In the genomic region with DNA sequence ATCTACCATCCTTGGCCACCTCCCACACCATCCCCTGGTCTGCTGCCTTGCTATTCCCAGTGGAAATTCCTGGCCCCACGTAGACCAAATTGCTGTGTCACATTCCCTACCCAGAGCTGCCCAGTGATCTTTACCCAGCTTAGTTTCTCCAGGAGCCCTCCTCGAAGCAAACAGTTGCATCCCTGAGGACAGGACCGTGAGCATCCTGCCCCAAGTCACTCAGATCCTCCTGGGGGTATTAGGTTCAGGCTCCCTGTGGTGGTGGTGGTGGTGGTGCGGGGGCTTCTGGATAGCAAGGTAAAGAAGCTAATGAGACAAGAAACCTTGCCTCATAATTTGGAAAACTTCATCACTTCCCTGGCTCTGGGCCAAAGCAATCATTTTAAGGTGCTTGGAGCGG, we compare ENCODE assay signal across 22 cellular contexts. TPM values are rescaled to one million over a fixed set of nuclear protein-coding genes. Genes with fewer than 3 reads are reported as not detected.
DNase-seq lines count a peak whose midpoint lies in the region; ATAC-seq, FAIRE-seq and TF ChIP-seq lines count a peak whose summit lies in the region.
"Had no signal": no experiment of that assay in that cellular context is flagged by ENCODE, and none has a peak within 500 bp of the region (broad histone marks: within the 10 kb centered on the region; RNA-seq: fewer than 3 reads in every experiment).

No MANE protein-coding gene starts in this region.

- H3K27me3 ChIP-seq in BLaER1 treated with 17β-estradiol and CSF1 and Interleukin-3, amounts not matched to agents 10 nM and 100 nM: no peaks in the 10 kb centered on the region
- H3K27me3 ChIP-seq in neural progenitor cell (no peaks in the 10 kb centered on the region), heart right ventricle (no peaks in the 10 kb centered on the region)
- H3K27me3 ChIP-seq: BE2C had no signal

- H3K9me3 ChIP-seq in BLaER1 treated with 17β-estradiol and CSF1 and Interleukin-3, amounts not matched to agents 10 nM and 100 nM (replicated peaks in 1 of 11): no peaks in the 10 kb centered on the region
- H3K9me3 ChIP-seq in T-helper 17 cell (ENCODE audit: control insufficient read depth, low read length, poor library complexity, severe bottlenecking) (no peaks in the 10 kb centered on the region), neural progenitor cell (ENCODE audit: low read depth) (no peaks in the 10 kb centered on the region), heart right ventricle (no peaks in the 10 kb centered on the region), kidney (ENCODE audit: control insufficient read depth in 1 of 2, low read length in 2 of 2) (no peaks in the 10 kb centered on the region)
- H3K9me3 ChIP-seq: A549, BE2C, Caco-2 had no signal

- no peak for FAIRE-seq in kidney (lab: Jason Lieb, UNC)
- FAIRE-seq: A549, GM12878, H1 had no signal

- H4K20me1 ChIP-seq in BLaER1 treated with 17β-estradiol and CSF1 and Interleukin-3, amounts not matched to agents 10 nM and 100 nM: no peaks in the 10 kb centered on the region
- no peaks in the 10 kb centered on the region for H4K20me1 ChIP-seq in neural progenitor cell (ENCODE audit: low read depth)

- H3K4me3 ChIP-seq in BLaER1 treated with 17β-estradiol and CSF1 and Interleukin-3, amounts not matched to agents 10 nM and 100 nM: no peak overlapping the region
- H3K4me3 ChIP-seq in neural progenitor cell (no peak overlapping the region), heart right ventricle (no peak overlapping the region), kidney (ENCODE audit: low read length in 2 of 2) (no peak overlapping the region)
- H3K4me3 ChIP-seq: A549, GM12878 had no signal

- intact Hi-C loops in heart right ventricle (cut with DNase I) (no loop called here), kidney (cut with DNase I) (no loop called here)

- peaks cover 3% of the 10 kb centered on the region for H3K4me1 Mint-ChIP-seq in T-helper 17 cell
- no peaks in the 10 kb centered on the region for H3K4me1 Mint-ChIP-seq in neural progenitor cell
- H3K4me1 Mint-ChIP-seq: CD4-positive, CD25-positive, alpha-beta regulatory T cell had no signal

- DNase-seq in T-helper 17 cell (no peak), neural progenitor cell (ENCODE audit: low spot score) (no peak), heart right ventricle (no peak), kidney (no peak)
- DNase-seq: 8988T; ACHN; AML-193; BE2C; Caco-2; CD4-positive, CD25-positive, alpha-beta regulatory T cell; CD8-positive, alpha-beta T cell; DMS153; EL; GDM1; H7; HCEC 1CT had no signal

- WGBS in heart right ventricle, 2 donors: 75% methylated on average over 5 of the region's 5 CpGs

- no peak for TF ChIP-seq CTCF in neural progenitor cell (IDR thresholded peaks at IDR 0.05)
- no peak for TF ChIP-seq CTCF in heart right ventricle (IDR thresholded peaks at IDR 0.05)
- TF ChIP-seq CTCF in kidney (IDR thresholded peaks at IDR 0.05; ENCODE audit: borderline replicate concordance, extremely low read depth, insufficient read depth): no peak

- no peaks in the 10 kb centered on the region for H3K9me3 Mint-ChIP-seq in neural progenitor cell
- H3K9me3 Mint-ChIP-seq: CD4-positive, CD25-positive, alpha-beta regulatory T cell; CD8-positive, alpha-beta T cell had no signal

- ATAC-seq in T-helper 17 cell: no peak
- ATAC-seq in heart right ventricle: no peak
- no peak for ATAC-seq in HG02571 (IDR thresholded peaks at IDR 0.05; ENCODE audit: unreplicated experiment)
- ATAC-seq: A549; CD8-positive, alpha-beta T cell; GM12878 had no signal

- no peak overlapping the region for H3K9ac ChIP-seq in BLaER1 treated with 17β-estradiol and CSF1 and Interleukin-3, amounts not matched to agents 10 nM and 100 nM
- H3K9ac ChIP-seq in neural progenitor cell (no peak overlapping the region), kidney (ENCODE audit: low read length in 2 of 2) (no peak overlapping the region)

- no peaks in the 10 kb centered on the region for H3K36me3 ChIP-seq in BLaER1 treated with 17β-estradiol and CSF1 and Interleukin-3, amounts not matched to agents 10 nM and 100 nM
- no peaks in the 10 kb centered on the region for H3K36me3 ChIP-seq in neural progenitor cell
- no peaks in the 10 kb centered on the region for H3K36me3 ChIP-seq in heart right ventricle
- no peaks in the 10 kb centered on the region for H3K36me3 ChIP-seq in kidney (ENCODE audit: control insufficient read depth in 1 of 2, insufficient read depth in 2 of 2, low read length in 2 of 2)
- H3K36me3 ChIP-seq: BE2C had no signal

- H3K27ac ChIP-seq in BLaER1 treated with 17β-estradiol and CSF1 and Interleukin-3, amounts not matched to agents 10 nM and 100 nM: no peak overlapping the region
- H3K27ac ChIP-seq in neural progenitor cell: no peak overlapping the region
- no peak overlapping the region for H3K27ac ChIP-seq in heart right ventricle
- no peak overlapping the region for H3K27ac ChIP-seq in kidney (ENCODE audit: low read depth in 2 of 2, low read length in 2 of 2)
- H3K27ac ChIP-seq: A549, C4-2B had no signal

- no peak overlapping the region for H3K4me3 Mint-ChIP-seq in T-helper 17 cell
- no peak overlapping the region for H3K4me3 Mint-ChIP-seq in neural progenitor cell
- H3K4me3 Mint-ChIP-seq: CD4-positive, CD25-positive, alpha-beta regulatory T cell; CD8-positive, alpha-beta T cell had no signal

- peak overlapping the region in 7 of 11 experiments; percentile 28 to 48 (median 31); a peak in 13 of 22 replicates for H3K4me2 ChIP-seq in BLaER1 treated with 17β-estradiol and CSF1 and Interleukin-3, amounts not matched to agents 10 nM and 100 nM
- H3K4me2 ChIP-seq in neural progenitor cell: no peak overlapping the region
- H3K4me2 ChIP-seq: A549 had no signal

- no peaks in the 10 kb centered on the region for H3K79me2 ChIP-seq in neural progenitor cell (ENCODE audit: low read depth)

- H3K36me3 Mint-ChIP-seq in T-helper 17 cell (ENCODE audit: low read depth) (peaks cover 2% of the 10 kb centered on the region), neural progenitor cell (no peaks in the 10 kb centered on the region)
- H3K36me3 Mint-ChIP-seq: CD4-positive, CD25-positive, alpha-beta regulatory T cell; CD8-positive, alpha-beta T cell had no signal

- H3F3A ChIP-seq in neural progenitor cell (ENCODE audit: low read depth): no peaks in the 10 kb centered on the region

- no peak overlapping the region for H2AFZ ChIP-seq in neural progenitor cell (replicated peaks)

- H3K27ac Mint-ChIP-seq in T-helper 17 cell: peak overlapping the region; percentile 2
- H3K27ac Mint-ChIP-seq in neural progenitor cell: peak overlapping the region; percentile 64
- H3K27ac Mint-ChIP-seq: CD4-positive, CD25-positive, alpha-beta regulatory T cell; CD8-positive, alpha-beta T cell had no signal

- peaks cover 0 to 14% (median 7%) of the 10 kb centered on the region in 10 experiments; a peak in 13 of 20 replicates for H3K4me1 ChIP-seq in BLaER1 treated with 17β-estradiol and CSF1 and Interleukin-3, amounts not matched to agents 10 nM and 100 nM
- no peaks in the 10 kb centered on the region for H3K4me1 ChIP-seq in neural progenitor cell
- H3K4me1 ChIP-seq in heart right ventricle: no peaks in the 10 kb centered on the region
- no peaks in the 10 kb centered on the region for H3K4me1 ChIP-seq in kidney (ENCODE audit: control insufficient read depth in 1 of 2, insufficient read depth in 1 of 2, low read depth in 1 of 2, low read length in 2 of 2)
- H3K4me1 ChIP-seq: A549, BE2C, Caco-2 had no signal

- H3K27me3 Mint-ChIP-seq in T-helper 17 cell (peaks cover 33% of the 10 kb centered on the region), neural progenitor cell (ENCODE audit: insufficient read depth, low read depth) (no peaks in the 10 kb centered on the region)

RNA-seq across cellular contexts. Expression of gene RBM15, which starts 58.4 kb away (rescaled TPM):
- total RNA-seq in T-helper 17 cell (10 to 100 TPM; 40.5 to 45.2 TPM), neural progenitor cell (ENCODE audit: low replicate concordance) (66.9 and 83.7 TPM in 2 replicates), heart right ventricle (10 to 100 TPM; 15.4 to 22.3 (median 19.4) TPM), kidney (27.8 TPM)
- polyA plus RNA-seq in heart right ventricle (1 to 10 TPM; 1.4 to 5.9 TPM), kidney (ENCODE audit: insufficient read depth, low read depth, low replicate concordance) (2.2 TPM)
